1 cellular context compared by ENCODE assay signal in the genomic region with DNA sequence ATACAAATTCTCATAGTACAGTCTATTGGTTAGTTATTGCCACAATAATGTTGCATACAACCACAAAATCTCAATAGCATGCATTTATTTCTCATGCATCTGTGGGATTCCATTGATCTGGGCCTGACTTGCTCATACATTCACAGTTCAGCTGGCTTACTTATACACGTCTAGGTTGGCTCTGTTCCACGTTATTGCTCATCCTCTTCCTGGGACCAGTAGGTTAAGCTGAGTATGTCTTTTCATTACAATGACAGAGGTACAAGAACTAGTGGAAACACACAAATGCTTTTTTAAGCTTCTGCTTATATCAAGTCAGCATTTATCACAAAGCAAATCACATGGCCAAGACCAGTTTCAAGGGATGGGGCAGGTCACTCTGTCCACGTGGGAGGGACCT.
TF ChIP-seq lines count a peak whose summit lies in the region.

No MANE protein-coding gene starts in this region.

TF ChIP-seq in H1, 55 proteins besides CTCF, POLR2A, EP300 and RAD21:
- TF ChIP-seq KDM5A (IDR thresholded peaks at IDR 0.05; ENCODE audit: low read length) (no peak), CTBP2 (IDR thresholded peaks at IDR 0.05; ENCODE audit: borderline replicate concordance, insufficient read depth, insufficient read length, low read length) (no peak), NRF1 (IDR thresholded peaks at IDR 0.05; ENCODE audit: low read depth, low read length) (no peak), KDM4A (IDR thresholded peaks at IDR 0.05; ENCODE audit: low read depth, low read length, severe bottlenecking) (no peak), ZNF274 (IDR thresholded peaks at IDR 0.05; ENCODE audit: borderline replicate concordance, extremely low read depth, low read length) (no peak), KDM1A (IDR thresholded peaks at IDR 0.05; ENCODE audit: borderline replicate concordance, low read length) (no peak), SIX5 (IDR thresholded peaks at IDR 0.05; ENCODE audit: low read depth, low read length) (no peak), SRF (IDR thresholded peaks at IDR 0.05; ENCODE audit: low read depth, low read length) (no peak), TBP (IDR thresholded peaks at IDR 0.05; ENCODE audit: low read depth, low read length) (no peak)
- TF ChIP-seq, protein P1, sequence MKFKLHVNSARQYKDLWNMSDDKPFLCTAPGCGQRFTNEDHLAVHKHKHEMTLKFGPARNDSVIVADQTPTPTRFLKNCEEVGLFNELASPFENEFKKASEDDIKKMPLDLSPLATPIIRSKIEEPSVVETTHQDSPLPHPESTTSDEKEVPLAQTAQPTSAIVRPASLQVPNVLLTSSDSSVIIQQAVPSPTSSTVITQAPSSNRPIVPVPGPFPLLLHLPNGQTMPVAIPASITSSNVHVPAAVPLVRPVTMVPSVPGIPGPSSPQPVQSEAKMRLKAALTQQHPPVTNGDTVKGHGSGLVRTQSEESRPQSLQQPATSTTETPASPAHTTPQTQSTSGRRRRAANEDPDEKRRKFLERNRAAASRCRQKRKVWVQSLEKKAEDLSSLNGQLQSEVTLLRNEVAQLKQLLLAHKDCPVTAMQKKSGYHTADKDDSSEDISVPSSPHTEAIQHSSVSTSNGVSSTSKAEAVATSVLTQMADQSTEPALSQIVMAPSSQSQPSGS (IDR thresholded peaks at IDR 0.05; ENCODE audit: low read length) = no peak
